ENCODE assay signal across 8 cellular contexts in genomic region chr6:31665501-31666336, GRCh38. TPM values are rescaled to one million over a fixed set of nuclear protein-coding genes. Genes with fewer than 3 reads are reported as not detected.
DNase-seq lines count a peak whose midpoint lies in the region; ATAC-seq lines count a peak whose summit lies in the region.

Gene CSNK2B, plus strand, starts transcription at chr6:31666080. Its CDS starts 752 bp downstream, at chr6:31666832.

- DNase-seq in CD8-positive, alpha-beta memory T cell, result peak; percentile 98
- DNase-seq in HS-27A (ENCODE audit: low read depth) (peak; percentile 95), NK-92 (lab: John Stamatoyannopoulos, UW; ENCODE audit: unreplicated experiment) (peak; percentile 90), medulla oblongata (ENCODE audit: extremely low spot score) (peak; percentile 99)
- DNase-seq in activated CD8-positive, alpha-beta memory T cell treated with anti-CD3 and anti-CD28 coated beads for 1 hour (ENCODE audit: extremely low read depth in 1 of 2, low read depth in 1 of 2), result peak; percentile 96
- DNase-seq in effector CD4-positive, alpha-beta T cell, result peak; percentile 99
- DNase-seq in stimulated activated CD8-positive, alpha-beta memory T cell treated with anti-CD3 and anti-CD28 coated beads, Interleukin-12 subunit alpha, Interleukin-12 subunit beta, amount 100 ng/mL, for 1 hour (ENCODE audit: low read depth), result peak; percentile 98

- no peaks in the 10 kb centered on the region for H3K9me3 Mint-ChIP-seq in CD8-positive, alpha-beta memory T cell

- H3K36me3 ChIP-seq in CD8-positive, alpha-beta memory T cell (ENCODE audit: insufficient read depth, low read length), result peaks cover 41% of the 10 kb centered on the region

- peak within 1 kb of the TSS; percentile 91 to 100 (median 98) for H3K27ac Mint-ChIP-seq in CD8-positive, alpha-beta memory T cell

- peak within 1 kb of the TSS; percentile 97 for H3K4me3 ChIP-seq in CD8-positive, alpha-beta memory T cell (ENCODE audit: low read length)

- no peaks in the 10 kb centered on the region for H3K27me3 Mint-ChIP-seq in CD8-positive, alpha-beta memory T cell

- peak; percentile 68 for ATAC-seq in GM19467 (IDR thresholded peaks at IDR 0.05; ENCODE audit: unreplicated experiment)

- peaks cover 0 to 86% (median 8%) of the 10 kb centered on the region in 3 donors for H3K36me3 Mint-ChIP-seq in CD8-positive, alpha-beta memory T cell

- POLR2A ChIA-PET in CD8-positive, alpha-beta memory T cell (lab: Charles Lee), result interaction anchor here (0.7 to 6.0 kb wide), 10 partner anchors 13 to 306 kb away, joined by 3 to 112 read pairs (median 6); partner anchors contain the start of genes ABHD16A, APOM, BAG6 and DDX39B

- H3K4me1 Mint-ChIP-seq in CD8-positive, alpha-beta memory T cell, result peaks cover 55 to 73% (median 61%) of the 10 kb centered on the region in 3 donors

- H3K27me3 ChIP-seq in CD8-positive, alpha-beta memory T cell (ENCODE audit: insufficient read depth, low read length, poor library complexity, severe bottlenecking), result no peaks in the 10 kb centered on the region

- H3K9me3 ChIP-seq in CD8-positive, alpha-beta memory T cell (ENCODE audit: low read length), result no peaks in the 10 kb centered on the region

- peak within 1 kb of the TSS; percentile 93 to 99 (median 94) for H3K4me3 Mint-ChIP-seq in CD8-positive, alpha-beta memory T cell

- H3K4me1 ChIP-seq in CD8-positive, alpha-beta memory T cell (ENCODE audit: insufficient read depth, low read length), result peaks cover 47% of the 10 kb centered on the region

- CTCF ChIA-PET in CD8-positive, alpha-beta memory T cell (lab: Charles Lee), result interaction anchor here (1.2 to 4.5 kb wide), 4 partner anchors 13 to 197 kb away, joined by 3 to 39 read pairs (median 6); partner anchors contain the start of genes BAG6, DDAH2 and NEU1

- H3K27ac ChIP-seq in CD8-positive, alpha-beta memory T cell (ENCODE audit: low read depth, low read length), result peak within 1 kb of the TSS; percentile 97

RNA-seq across cellular contexts. Expression of gene CSNK2B, which starts in this region (rescaled TPM):
- total RNA-seq in CD8-positive, alpha-beta memory T cell, result 100 to 1,000 TPM; 323 to 334 TPM
- 265 TPM for polyA plus RNA-seq in CD8-positive, alpha-beta memory T cell

Comparison
In these comparisons a context has a peak if more than half of its experiments do, and no peak if none do; other contexts are left out.
1. Peak in every context shown above with its lines: DNase-seq, ATAC-seq, H3K4me3 ChIP-seq and H3K27ac ChIP-seq.